ENCODE assay signal across 1 cellular context in genomic region chr6:35727935-35728662, GRCh38.
TF ChIP-seq lines count a peak whose summit lies in the region.

No MANE protein-coding gene starts in this region.

TF ChIP-seq in K562, 482 proteins besides CTCF, POLR2A, EP300 and RAD21 (continued from another document and continues in another):
- peak; percentile 61 for TF ChIP-seq ARID1B (IDR thresholded peaks at IDR 0.05)
- no peak for TF ChIP-seq THRAP3 (IDR thresholded peaks at IDR 0.05; ENCODE audit: borderline replicate concordance)
- TF ChIP-seq ZFPM2 (CRISPR knock-in tag; IDR thresholded peaks at IDR 0.05) = no peak
- TF ChIP-seq SMC3 (conservative IDR thresholded peaks at IDR 0.05; ENCODE audit: insufficient read depth, low read depth, low read length) = peak; percentile 21; the same call in 1 of the 2 replicates
- TF ChIP-seq OTX1 (CRISPR knock-in tag; IDR thresholded peaks at IDR 0.05) = 0 out of 2 replicates have a peak, but pooled peaks have one; percentile 5
- TF ChIP-seq FOXA3 (CRISPR knock-in tag; conservative IDR thresholded peaks at IDR 0.05 in 1 of 2, IDR thresholded peaks at IDR 0.05 in 1 of 2) = no peak
- no peak for TF ChIP-seq NFATC3 (IDR thresholded peaks at IDR 0.05)
- no peak for TF ChIP-seq DLX4 (CRISPR knock-in tag; IDR thresholded peaks at IDR 0.05)
- 0 out of 2 replicates have a peak, but pooled peaks have one; percentile 2 for TF ChIP-seq THRB (CRISPR knock-in tag; conservative IDR thresholded peaks at IDR 0.05)
- no peak for TF ChIP-seq ZNF217 (CRISPR knock-in tag; IDR thresholded peaks at IDR 0.05)
- 0 out of 2 replicates have a peak, but pooled peaks have one; percentile 31 for TF ChIP-seq ZBTB33 (CRISPR knock-in tag; IDR thresholded peaks at IDR 0.05)
- TF ChIP-seq POLR2G (IDR thresholded peaks at IDR 0.05; ENCODE audit: low read depth, low read length) = peak; percentile 90
- peak; percentile 98 for TF ChIP-seq HES1 (IDR thresholded peaks at IDR 0.05; ENCODE audit: low read depth)
- TF ChIP-seq ZBTB26 (CRISPR knock-in tag; IDR thresholded peaks at IDR 0.05) = no peak
- TF ChIP-seq NCOA1 (IDR thresholded peaks at IDR 0.05; ENCODE audit: low read depth) = no peak
- no peak for TF ChIP-seq PYGO2 (tag; IDR thresholded peaks at IDR 0.05)
- peak; percentile 24 for TF ChIP-seq E2F8 (IDR thresholded peaks at IDR 0.05; ENCODE audit: low read depth, partially characterized antibody)
- TF ChIP-seq SMARCE1 (IDR thresholded peaks at IDR 0.05) = 0 out of 2 replicates have a peak, but pooled peaks have one; percentile 11
- TF ChIP-seq ZNF511 (CRISPR knock-in tag; IDR thresholded peaks at IDR 0.05) = peak; percentile 80; the same call in 1 of the 2 replicates
- no peak for TF ChIP-seq SP2 (IDR thresholded peaks at IDR 0.05; ENCODE audit: extremely low read depth, low read depth, low read length, poor library complexity, severe bottlenecking)
- TF ChIP-seq ADNP (tag; IDR thresholded peaks at IDR 0.05) = no peak
- TF ChIP-seq ERF (CRISPR knock-in tag; IDR thresholded peaks at IDR 0.05) = peak; percentile 80
- no peak for TF ChIP-seq MCM2 (IDR thresholded peaks at IDR 0.05; ENCODE audit: low read depth)
- TF ChIP-seq POLR2AphosphoS5 (IDR thresholded peaks at IDR 0.05; ENCODE audit: control insufficient read depth, insufficient read depth, low read depth, low read length) = peak; percentile 43; the same call in 1 of the 2 replicates
- peak; percentile 64; the same call in 1 of the 2 replicates for TF ChIP-seq ZBTB2 (IDR thresholded peaks at IDR 0.05)
- TF ChIP-seq MAFF (IDR thresholded peaks at IDR 0.05; ENCODE audit: low read length) = peak; percentile 54; the same call in 1 of the 2 replicates
- TF ChIP-seq ZNF280A (IDR thresholded peaks at IDR 0.05; ENCODE audit: low read depth, partially characterized antibody) = no peak
- no peak for TF ChIP-seq RBM17 (IDR thresholded peaks at IDR 0.05; ENCODE audit: borderline replicate concordance, low read depth, low read length)
- TF ChIP-seq ZNF407 (IDR thresholded peaks at IDR 0.05; ENCODE audit: low read depth) = no peak
- TF ChIP-seq TFAM (CRISPR knock-in tag; conservative IDR thresholded peaks at IDR 0.05) = no peak
- TF ChIP-seq ZNF24 (IDR thresholded peaks at IDR 0.05) = no peak
- peak in 1 of 2 experiments; percentile 50; a peak in 2 of 4 replicates for TF ChIP-seq TRIM24 (IDR thresholded peaks at IDR 0.05)
- peak; percentile 98 for TF ChIP-seq ZBTB17 (CRISPR knock-in tag; IDR thresholded peaks at IDR 0.05)
- TF ChIP-seq ZNF133 (CRISPR knock-in tag; IDR thresholded peaks at IDR 0.05) = no peak; the same call in 1 of the 2 replicates
- peak; percentile 87 for TF ChIP-seq DMBX1 (CRISPR knock-in tag; IDR thresholded peaks at IDR 0.05; ENCODE audit: borderline replicate concordance)
